In genomic region chr12:44873898-44874297, GRCh38 we compare ENCODE assay signal across 8 cellular contexts. TPM values are rescaled to one million over a fixed set of nuclear protein-coding genes. Genes with fewer than 3 reads are reported as not detected.
A peak's percentile ranks its signal among the peaks of the same experiment; 100 is the strongest.
DNase-seq lines count a peak whose midpoint lies in the region; ATAC-seq and TF ChIP-seq lines count a peak whose summit lies in the region.

No MANE protein-coding gene starts in this region.

- peaks cover 19% of the 10 kb centered on the region for H3K9me3 Mint-ChIP-seq in activated T-cell treated with anti-CD3 and anti-CD28 coated beads, Interleukin-2, amount 50 U/mL, for 4 hours
- H3K9me3 Mint-ChIP-seq in stimulated activated effector memory CD8-positive, alpha-beta T cell treated with anti-CD3 and anti-CD28 coated beads, Interleukin-12 subunit alpha, Interleukin-12 subunit beta, amount 100 ng/mL, for 72 hours, result peaks cover 7% of the 10 kb centered on the region

- H3K4me1 Mint-ChIP-seq in activated T-cell treated with anti-CD3 and anti-CD28 coated beads, Interleukin-2, amount 50 U/mL, for 4 hours (ENCODE audit: low read depth), result peaks cover 54% of the 10 kb centered on the region
- H3K4me1 Mint-ChIP-seq in stimulated activated effector memory CD8-positive, alpha-beta T cell treated with anti-CD3 and anti-CD28 coated beads, Interleukin-12 subunit alpha, Interleukin-12 subunit beta, amount 100 ng/mL, for 72 hours, result peaks cover 30% of the 10 kb centered on the region

- H3K4me3 ChIP-seq in Peyer's patch (no peak overlapping the region), epithelial cell of proximal tubule (ENCODE audit: low read depth, low read length) (no peak overlapping the region), esophagus squamous epithelium (no peak overlapping the region)

- H3K27me3 ChIP-seq in Peyer's patch (peaks cover 0 to 15% of the 10 kb centered on the region in 2 donors), esophagus squamous epithelium (peaks cover 0 to 63% (median 9%) of the 10 kb centered on the region in 4 donors)

- TF ChIP-seq CTCF in Peyer's patch (IDR thresholded peaks at IDR 0.05) (peak in 4 of 6 experiments; percentile 25 to 56 (median 50)), epithelial cell of proximal tubule (conservative IDR thresholded peaks at IDR 0.05; ENCODE audit: low read depth, low read length) (peak; percentile 44), esophagus squamous epithelium (IDR thresholded peaks at IDR 0.05) (peak in 1 of 6 experiments; percentile 19)

- no peak overlapping the region for H3K27ac Mint-ChIP-seq in stimulated activated effector memory CD8-positive, alpha-beta T cell treated with anti-CD3 and anti-CD28 coated beads, Interleukin-12 subunit alpha, Interleukin-12 subunit beta, amount 100 ng/mL, for 72 hours

- intact Hi-C loops in esophagus squamous epithelium (cut with DNase I), result no loop called here

- H3K27ac ChIP-seq in Peyer's patch (no peak overlapping the region), esophagus squamous epithelium (no peak overlapping the region)

- no peak for ATAC-seq in activated T-cell treated with anti-CD3 and anti-CD28 coated beads, Interleukin-2, amount 50 U/mL, for 4 hours
- ATAC-seq in stimulated activated effector memory CD8-positive, alpha-beta T cell treated with anti-CD3 and anti-CD28 coated beads, Interleukin-12 subunit alpha, Interleukin-12 subunit beta, amount 100 ng/mL, for 72 hours, result no peak
- no peak for ATAC-seq in HG03457 (IDR thresholded peaks at IDR 0.05; ENCODE audit: unreplicated experiment)

- H3K4me1 ChIP-seq in Peyer's patch (peaks cover 0 to 16% (median 0%) of the 10 kb centered on the region in 4 donors), esophagus squamous epithelium (peaks cover 12 to 33% (median 15%) of the 10 kb centered on the region in 3 donors)

- TF ChIP-seq POLR2A in Peyer's patch (IDR thresholded peaks at IDR 0.05) (no peak), esophagus squamous epithelium (IDR thresholded peaks at IDR 0.05) (no peak)

- H3K36me3 Mint-ChIP-seq in activated T-cell treated with anti-CD3 and anti-CD28 coated beads, Interleukin-2, amount 50 U/mL, for 4 hours (ENCODE audit: insufficient read depth), result peaks cover 23% of the 10 kb centered on the region
- peaks cover 9% of the 10 kb centered on the region for H3K36me3 Mint-ChIP-seq in stimulated activated effector memory CD8-positive, alpha-beta T cell treated with anti-CD3 and anti-CD28 coated beads, Interleukin-12 subunit alpha, Interleukin-12 subunit beta, amount 100 ng/mL, for 72 hours

- 20 to 24% methylated on average over 1 of the region's 1 CpG for WGBS in esophagus squamous epithelium, 2 donors

- H3K36me3 ChIP-seq in Peyer's patch (no peaks in the 10 kb centered on the region), esophagus squamous epithelium (no peaks in the 10 kb centered on the region)

- no peaks in the 10 kb centered on the region for H3K9me3 ChIP-seq in Peyer's patch
- no peaks in the 10 kb centered on the region for H3K9me3 ChIP-seq in esophagus squamous epithelium

- peak overlapping the region; percentile 99 for H3K4me3 Mint-ChIP-seq in activated T-cell treated with anti-CD3 and anti-CD28 coated beads, Interleukin-2, amount 50 U/mL, for 4 hours
- H3K4me3 Mint-ChIP-seq in stimulated activated effector memory CD8-positive, alpha-beta T cell treated with anti-CD3 and anti-CD28 coated beads, Interleukin-12 subunit alpha, Interleukin-12 subunit beta, amount 100 ng/mL, for 72 hours, result peak overlapping the region; percentile 96

- H3K27me3 Mint-ChIP-seq in activated T-cell treated with anti-CD3 and anti-CD28 coated beads, Interleukin-2, amount 50 U/mL, for 4 hours (ENCODE audit: low read depth), result peaks cover 16% of the 10 kb centered on the region

- DNase-seq in activated T-cell treated with anti-CD3 and anti-CD28 coated beads, Interleukin-2, amount 50 U/mL, for 4 hours, result no peak
- DNase-seq in activated T-cell treated with anti-CD3 and anti-CD28 coated beads for 4 hours, result no peak
- no peak for DNase-seq in Peyer's patch
- DNase-seq in epithelial cell of proximal tubule (ENCODE audit: low read depth), result no peak
- DNase-seq in stimulated activated effector memory CD8-positive, alpha-beta T cell treated with anti-CD3 and anti-CD28 coated beads, Interleukin-12 subunit alpha, Interleukin-12 subunit beta, amount 100 ng/mL, for 72 hours (ENCODE audit: low spot score in 2 of 2), result no peak
- DNase-seq in EL, result no peak
- DNase-seq in esophagus squamous epithelium (lab: John Stamatoyannopoulos, UW), result no peak

RNA-seq across cellular contexts. Expression of gene NELL2, which starts 2.2 kb away (rescaled TPM):
- total RNA-seq in activated T-cell treated with anti-CD3 and anti-CD28 coated beads, Interleukin-2, amount 50 U/mL, for 4 hours, result 10 to 100 TPM; 19.9 to 32.0 (median 22.8) TPM
- 10 to 100 TPM in 3 of 4 donors, 1 to 10 TPM in 1; 7.5 to 39.2 (median 15.9) TPM for total RNA-seq in Peyer's patch
- 0.46 and 4.1 TPM in 2 replicates for total RNA-seq in epithelial cell of proximal tubule
- total RNA-seq in esophagus squamous epithelium, result 10 to 100 TPM in 1 of 4 donors, 1 to 10 TPM in 1, under 1 TPM in 2; 0.23 to 11.4 (median 1.7) TPM
